Comparison of ENCODE assay signal across 22 cellular contexts in genomic region chr22:41915783-41916493, GRCh38. TPM values are rescaled to one million over a fixed set of nuclear protein-coding genes. Genes with fewer than 3 reads are reported as not detected.
A peak's percentile ranks its signal among the peaks of the same experiment; 100 is the strongest.
DNase-seq lines count a peak whose midpoint lies in the region; ATAC-seq, FAIRE-seq and TF ChIP-seq lines count a peak whose summit lies in the region.
"Had no signal": no experiment of that assay in that cellular context is flagged by ENCODE, and none has a peak within 500 bp of the region (broad histone marks: within the 10 kb centered on the region; RNA-seq: fewer than 3 reads in every experiment).

No MANE protein-coding gene starts in this region.

- H3K27ac ChIP-seq in H9 (ENCODE audit: insufficient read length, low read depth, low read length) (no peak overlapping the region), H1 (ENCODE audit: low read depth, low read length) (no peak overlapping the region)
- H3K27ac ChIP-seq: esophagus muscularis mucosa, hepatocyte, neutrophil, SK-N-MC had no signal

- H2AK5ac ChIP-seq in H9 (ENCODE audit: insufficient read length, low read length) (no peak overlapping the region), H1 (ENCODE audit: low read depth, low read length) (no peak overlapping the region)

- H3K23ac ChIP-seq in H9 (ENCODE audit: insufficient read length, low read depth, low read length) (no peak overlapping the region), H1 (ENCODE audit: insufficient read length) (no peak overlapping the region)

- no peaks in the 10 kb centered on the region for H3K79me2 ChIP-seq in H9 (ENCODE audit: insufficient read depth, low read length)
- H3K79me2 ChIP-seq in H1 (ENCODE audit: control insufficient read depth in 1 of 2, insufficient read depth in 2 of 2, low read length in 2 of 2): no peaks in the 10 kb centered on the region
- H3K79me2 ChIP-seq: hepatocyte had no signal

- H3K23me2 ChIP-seq in H9 (ENCODE audit: insufficient read length, low read depth, low read length, poor library complexity, severe bottlenecking): peaks cover 12% of the 10 kb centered on the region
- H3K23me2 ChIP-seq in H1 (ENCODE audit: low read depth, low read length): peaks cover 12% of the 10 kb centered on the region; the same call in 1 of the 2 replicates

- peaks cover 49% of the 10 kb centered on the region for H3K27me3 Mint-ChIP-seq in T-helper 2 cell treated with Interferon-gamma antibody and Interleukin-4, amounts not matched to agents 5 μg/mL and 100 μg/mL, for 36 hours (ENCODE audit: low read depth)
- peaks cover 80% of the 10 kb centered on the region for H3K27me3 Mint-ChIP-seq in H9 (ENCODE audit: low read depth)
- H3K27me3 Mint-ChIP-seq in neural crest cell (ENCODE audit: low read depth): peaks cover 82% of the 10 kb centered on the region

- WGBS in H9 (ENCODE audit: extremely low coverage, insufficient read length, low lambda C conversion rate): no CpG with 5 or more reads among the region's 12 CpGs
- 29% methylated on average over 7 of the region's 12 CpGs; no CpG with 5 or more reads in 1 of the 2 experiments for WGBS in H1 (ENCODE audit: extremely low coverage in 1 of 2, insufficient coverage in 1 of 2, insufficient read length in 1 of 2, insufficient replicate concordance in 2 of 2, low coverage in 1 of 2, low lambda C conversion rate in 2 of 2, missing lambda C conversion rate in 1 of 2), 2 experiments

- H3K9me3 Mint-ChIP-seq in T-helper 2 cell treated with Interferon-gamma antibody and Interleukin-4, amounts not matched to agents 5 μg/mL and 100 μg/mL, for 36 hours: no peaks in the 10 kb centered on the region
- H3K9me3 Mint-ChIP-seq in H9 (no peaks in the 10 kb centered on the region; a peak in 2 of 5 replicates), neural crest cell (no peaks in the 10 kb centered on the region)

- FAIRE-seq in H1 (lab: Jason Lieb, UNC): no peak

- peaks cover 2% of the 10 kb centered on the region for H4K20me1 ChIP-seq in H9 (ENCODE audit: control insufficient read depth, insufficient read depth, insufficient read length)
- H4K20me1 ChIP-seq in H1 (replicated peaks in 1 of 2; ENCODE audit: control insufficient read depth in 1 of 2, insufficient read depth in 2 of 2, low read length in 2 of 2): peaks cover 13 to 24% of the 10 kb centered on the region in 2 experiments

- H3K27me3 ChIP-seq in H9 (ENCODE audit: insufficient read depth, low read length) (peaks cover 56% of the 10 kb centered on the region), H1 (replicated peaks in 1 of 4; ENCODE audit: control insufficient read depth in 3 of 4, extremely low read depth in 1 of 4, insufficient read depth in 3 of 4, low read length in 3 of 4) (peaks cover 62 to 98% (median 90%) of the 10 kb centered on the region in 4 experiments)

- CTCF ChIA-PET in H1 (lab: Charles Lee; ENCODE audit: partially characterized antibody): interaction anchor here (0.9 to 2.9 kb wide), 4 partner anchors 10 to 31 kb away, joined by 3 to 13 read pairs (median 8); partner anchors contain the start of gene CENPM

- TF ChIP-seq RAD21 in H1 (IDR thresholded peaks at IDR 0.05 in 1 of 2, conservative IDR thresholded peaks at IDR 0.05 in 1 of 2; ENCODE audit: low read depth in 2 of 2, low read length in 2 of 2): no peak

- H3K4me3 ChIP-seq in H1 (ENCODE audit: extremely low read depth in 1 of 4, insufficient read depth in 2 of 4, low read depth in 3 of 4, low read length in 4 of 4): peak overlapping the region; percentile 30 to 65 (median 40); a peak in 7 of 8 replicates

- H3K9me3 ChIP-seq in H9 (ENCODE audit: control insufficient read depth, low read depth, low read length) (no peaks in the 10 kb centered on the region), H1 (ENCODE audit: insufficient read depth in 2 of 2, low read depth in 1 of 2, low read length in 1 of 2) (no peaks in the 10 kb centered on the region; a peak in 1 of 4 replicates)
- H3K9me3 ChIP-seq: esophagus muscularis mucosa, neutrophil had no signal

- H3K4me1 ChIP-seq in H9 (ENCODE audit: insufficient read depth, low read length): peaks cover 2% of the 10 kb centered on the region; the same call in 1 of the 2 replicates
- peaks cover 0 to 20% (median 14%) of the 10 kb centered on the region in 4 experiments; a peak in 6 of 7 replicates for H3K4me1 ChIP-seq in H1 (replicated peaks in 1 of 4; ENCODE audit: control insufficient read depth in 3 of 4, insufficient read depth in 4 of 4, low read length in 3 of 4)

- H3K79me1 ChIP-seq in H9 (ENCODE audit: insufficient read depth, low read depth, low read length, poor library complexity, severe bottlenecking): no peaks in the 10 kb centered on the region
- H3K79me1 ChIP-seq in H1 (ENCODE audit: low read depth, low read length): no peaks in the 10 kb centered on the region

- no peak overlapping the region for H3K9ac ChIP-seq in H9 (ENCODE audit: extremely low read depth, insufficient read length, low read length)
- no peak overlapping the region for H3K9ac ChIP-seq in H1 (replicated peaks in 1 of 4; ENCODE audit: extremely low read depth in 1 of 4, low read depth in 3 of 4, low read length in 3 of 4)

- H4K5ac ChIP-seq in H9 (ENCODE audit: insufficient read length, low read depth, low read length) (no peak overlapping the region), H1 (ENCODE audit: insufficient read length, low read depth, low read length) (no peak overlapping the region)

- TF ChIP-seq POLR2A in H1 (IDR thresholded peaks at IDR 0.05; ENCODE audit: control extremely low read depth in 1 of 2, low read depth in 2 of 2, low read length in 2 of 2): no peak

- H2BK5ac ChIP-seq in H9 (ENCODE audit: insufficient read length, low read length) (no peak overlapping the region), H1 (ENCODE audit: low read depth, low read length) (no peak overlapping the region)

- POLR2A ChIA-PET in H1 (lab: Charles Lee; ENCODE audit: partially characterized antibody): interaction anchor here (0.5 to 1.7 kb wide), 6 partner anchors 8 to 84 kb away, joined by 3 to 7 read pairs (median 4); partner anchors contain the start of gene CENPM

- no peak overlapping the region for H2BK20ac ChIP-seq in H9 (ENCODE audit: low read depth, low read length, poor library complexity, severe bottlenecking)
- no peak overlapping the region for H2BK20ac ChIP-seq in H1 (ENCODE audit: low read length)

- H2AFZ ChIP-seq in H9 (ENCODE audit: low read length): no peak overlapping the region
- no peak overlapping the region for H2AFZ ChIP-seq in H1 (ENCODE audit: low read length)

- peak overlapping the region; percentile 43 for H3K4me3 Mint-ChIP-seq in T-helper 2 cell treated with Interferon-gamma antibody and Interleukin-4, amounts not matched to agents 5 μg/mL and 100 μg/mL, for 36 hours
- H3K4me3 Mint-ChIP-seq in H9: peak overlapping the region; percentile 51 to 83
- peak overlapping the region; percentile 80 for H3K4me3 Mint-ChIP-seq in neural crest cell

- no peak overlapping the region for H3K56ac ChIP-seq in H9 (ENCODE audit: insufficient read length, low read depth, low read length)
- no peak overlapping the region for H3K56ac ChIP-seq in H1 (replicated peaks; ENCODE audit: insufficient read length, low read depth, low read length)

- TF ChIP-seq CTCF in H9 (conservative IDR thresholded peaks at IDR 0.05): no peak
- no peak for TF ChIP-seq CTCF in H1 (IDR thresholded peaks at IDR 0.05; ENCODE audit: control extremely low read depth in 1 of 3, insufficient read depth in 1 of 3, low read depth in 1 of 3, low read length in 3 of 3)
- no peak for TF ChIP-seq CTCF in neural crest cell (conservative IDR thresholded peaks at IDR 0.05)

- no peak overlapping the region for H3K18ac ChIP-seq in H9 (ENCODE audit: insufficient read length, low read depth, low read length)
- H3K18ac ChIP-seq in H1 (ENCODE audit: extremely low read depth, low read length): no peak overlapping the region; the same call in 1 of the 2 replicates

- no peak overlapping the region for H3K14ac ChIP-seq in H9 (ENCODE audit: insufficient read depth, low read length)
- no peak overlapping the region for H3K14ac ChIP-seq in H1 (ENCODE audit: insufficient read length)

- no peak for TF ChIP-seq EP300 in H1 (IDR thresholded peaks at IDR 0.05; ENCODE audit: borderline replicate concordance in 1 of 2, low read depth in 2 of 2, low read length in 2 of 2)

- DNase-seq in T-helper 2 cell treated with Interferon-gamma antibody and Interleukin-4, amounts not matched to agents 5 μg/mL and 100 μg/mL, for 36 hours (ENCODE audit: low spot score): no peak
- DNase-seq in T-helper 2 cell: no peak
- no peak for DNase-seq in H9
- no peak for DNase-seq in H1 (ENCODE audit: low read depth in 1 of 2, low spot score in 2 of 2)
- no peak for DNase-seq in neural crest cell (ENCODE audit: low read depth, low spot score)
- DNase-seq in MV-4-11 (lab: John Stamatoyannopoulos, UW): no peak
- DNase-seq in activated CD4-positive, CD25-positive, alpha-beta regulatory T cell treated with anti-CD3 and anti-CD28 coated beads, Interleukin-2, amount 50 U/mL, for 72 hours: no peak
- DNase-seq: activated CD8-positive, alpha-beta memory T cell treated with anti-CD3 and anti-CD28 coated beads, Interleukin-2, amount 50 U/mL, for 4 hours; cortex of kidney; GDM1; NCI-H1436 treated with DMSO at 0.1 percent for 48 hours; NCI-H226; stimulated activated CD4-positive, alpha-beta T cell treated with anti-CD3 and anti-CD28 coated beads, Interleukin-2, amount 100 ng/mL, for 48 hours had no signal

- H3K4me1 Mint-ChIP-seq in T-helper 2 cell treated with Interferon-gamma antibody and Interleukin-4, amounts not matched to agents 5 μg/mL and 100 μg/mL, for 36 hours (ENCODE audit: low read depth): peaks cover 12% of the 10 kb centered on the region
- peaks cover 7 to 27% of the 10 kb centered on the region in 2 experiments; a peak in 3 of 4 replicates for H3K4me1 Mint-ChIP-seq in H9
- peaks cover 3% of the 10 kb centered on the region for H3K4me1 Mint-ChIP-seq in neural crest cell

- H3K4me2 ChIP-seq in H9 (ENCODE audit: insufficient read depth, insufficient read length, low read length) (peak overlapping the region; percentile 45), H1 (ENCODE audit: insufficient read depth in 1 of 2, low read depth in 2 of 2, low read length in 2 of 2) (peak overlapping the region; percentile 68 to 95)

- H2BK12ac ChIP-seq in H9 (ENCODE audit: insufficient read length, low read depth, low read length) (no peak overlapping the region), H1 (ENCODE audit: low read depth, low read length) (peak overlapping the region; percentile 39; the same call in 1 of the 2 replicates)

- H4K91ac ChIP-seq in H9 (ENCODE audit: insufficient read length, low read depth, low read length): no peak overlapping the region
- H4K91ac ChIP-seq in H1 (replicated peaks; ENCODE audit: insufficient read length, low read length): no peak overlapping the region

- no peaks in the 10 kb centered on the region for H3K36me3 Mint-ChIP-seq in T-helper 2 cell treated with Interferon-gamma antibody and Interleukin-4, amounts not matched to agents 5 μg/mL and 100 μg/mL, for 36 hours (ENCODE audit: low read depth)
- no peaks in the 10 kb centered on the region; a peak in 2 of 7 replicates for H3K36me3 Mint-ChIP-seq in H9 (ENCODE audit: insufficient read depth in 1 of 3, low read depth in 3 of 3)
- H3K36me3 Mint-ChIP-seq in neural crest cell (ENCODE audit: low read depth): no peaks in the 10 kb centered on the region

- no peak overlapping the region for H3K4ac ChIP-seq in H9 (ENCODE audit: low read depth, low read length)
- no peak overlapping the region for H3K4ac ChIP-seq in H1 (replicated peaks; ENCODE audit: insufficient read length, low read depth, low read length)

- H2BK15ac ChIP-seq in H9 (ENCODE audit: low read depth, low read length) (no peak overlapping the region), H1 (ENCODE audit: low read length) (peak overlapping the region; percentile 95; the same call in 1 of the 2 replicates)

- H3K27ac Mint-ChIP-seq in T-helper 2 cell treated with Interferon-gamma antibody and Interleukin-4, amounts not matched to agents 5 μg/mL and 100 μg/mL, for 36 hours: no peak overlapping the region
- H3K27ac Mint-ChIP-seq in H9 (no peak overlapping the region), neural crest cell (ENCODE audit: unreplicated experiment) (no peak overlapping the region)

- H3T11ph ChIP-seq in H9 (ENCODE audit: low read length): no peak overlapping the region

- H3K36me3 ChIP-seq in H1 (ENCODE audit: control insufficient read depth in 2 of 4, insufficient read depth in 4 of 4, low read length in 3 of 4): peaks cover 0 to 9% (median 0%) of the 10 kb centered on the region in 4 experiments; a peak in 1 of 8 replicates
- H3K36me3 ChIP-seq: esophagus muscularis mucosa, neutrophil had no signal

- H2BK120ac ChIP-seq in H9 (ENCODE audit: low read depth, low read length, poor library complexity, severe bottlenecking) (no peak overlapping the region), H1 (replicated peaks; ENCODE audit: low read depth, low read length) (no peak overlapping the region)

- H4K8ac ChIP-seq in H9 (replicated peaks; ENCODE audit: insufficient read length, low read depth, low read length) (no peak overlapping the region), H1 (ENCODE audit: extremely low read depth, insufficient read depth, low read length) (no peak overlapping the region)

- ATAC-seq in HG03159 (IDR thresholded peaks at IDR 0.05; ENCODE audit: unreplicated experiment): no peak
- ATAC-seq: sciatic nerve had no signal

RNA-seq across cellular contexts. Expression of gene SHISA8, which starts 1.1 kb away (rescaled TPM):
- total RNA-seq in H9 (2021) (0.72 and 1.4 TPM in 2 replicates), neural crest cell (0.19 TPM in 1 of 2 replicates, not detected in the other)
- total RNA-seq in H1 (2021; fragmentation: NEBNext Ultra II Directional; extraction: Animal tissue kit (Norgen Biotek cat#: 25700)): 0.89 and 0.90 TPM in 2 replicates
- polyA plus RNA-seq in H1 (2011; rRNA removed): 0.14 and 0.35 TPM in 2 replicates
- 0.39 TPM for polyA plus RNA-seq in H1 (2011; cell fraction: cytosol; rRNA removed)
- 2.4 TPM for polyA plus RNA-seq in H1 (2011; cell fraction: nucleus; rRNA removed)
- 0.39 to 0.50 TPM in 2 of 4 replicates, not detected in the others for polyA plus RNA-seq in H1 (2012, experiment 1 of 2)
- not detected for polyA plus RNA-seq in H1 (2012, experiment 2 of 2)
- polyA plus RNA-seq in H1 (2013, experiment 1 of 2): 0.73 TPM
- 0.59 TPM for polyA plus RNA-seq in H1 (2013, experiment 2 of 2)
- polyA minus RNA-seq in H1 (2011; rRNA and poly(A)+ RNA removed): not detected in 2 replicates
- not detected for polyA minus RNA-seq in H1 (2011; cell fraction: cytosol; rRNA and poly(A)+ RNA removed)
- 0.70 TPM for polyA minus RNA-seq in H1 (2011; cell fraction: nucleus; rRNA and poly(A)+ RNA removed)
- total RNA-seq: A172, hepatocyte, liver, urinary bladder had no signal
- polyA plus RNA-seq: liver, urinary bladder had no signal

RNA-seq across cellular contexts. Expression of gene TNFRSF13C, which starts 10.7 kb away (rescaled TPM):
- 1.6 and 1.9 TPM in 2 replicates for total RNA-seq in H9 (2021)
- total RNA-seq in H1 (2021; fragmentation: NEBNext Ultra II Directional; extraction: Animal tissue kit (Norgen Biotek cat#: 25700)): 1.8 and 2.0 TPM in 2 replicates
- polyA plus RNA-seq in H1 (2011; rRNA removed): 1.4 TPM in 2 replicates
- polyA plus RNA-seq in H1 (2011; cell fraction: cytosol; rRNA removed): 1.00 TPM
- polyA plus RNA-seq in H1 (2011; cell fraction: nucleus; rRNA removed): 4.9 TPM
- polyA plus RNA-seq in H1 (2012, experiment 1 of 2): 1.0 to 1.8 TPM (median 1.3 TPM) in 4 replicates
- polyA plus RNA-seq in H1 (2012, experiment 2 of 2): 0.73 TPM
- 1.6 TPM for polyA plus RNA-seq in H1 (2013, experiment 1 of 2)
- polyA plus RNA-seq in H1 (2013, experiment 2 of 2): 1.6 TPM
- polyA minus RNA-seq in H1 (2011; rRNA and poly(A)+ RNA removed): 0.83 and 1.5 TPM in 2 replicates
- 1.2 TPM for polyA minus RNA-seq in H1 (2011; cell fraction: cytosol; rRNA and poly(A)+ RNA removed)
- polyA minus RNA-seq in H1 (2011; cell fraction: nucleus; rRNA and poly(A)+ RNA removed): 1.6 TPM
- 4.0 and 4.4 TPM in 2 replicates for total RNA-seq in neural crest cell

RNA-seq across cellular contexts. Expression of gene CENPM, which starts 31.0 kb away (rescaled TPM):
- total RNA-seq in H9 (2021): 36.5 and 37.2 TPM in 2 replicates
- total RNA-seq in H1 (2021; fragmentation: NEBNext Ultra II Directional; extraction: Animal tissue kit (Norgen Biotek cat#: 25700)): 30.0 and 32.0 TPM in 2 replicates
- 80.4 and 94.6 TPM in 2 replicates for polyA plus RNA-seq in H1 (2011; rRNA removed)
- 68.6 TPM for polyA plus RNA-seq in H1 (2011; cell fraction: cytosol; rRNA removed)
- 146 TPM for polyA plus RNA-seq in H1 (2011; cell fraction: nucleus; rRNA removed)
- polyA plus RNA-seq in H1 (2012, experiment 1 of 2): 22.9 to 58.2 TPM (median 53.9 TPM) in 4 replicates
- 81.1 TPM for polyA plus RNA-seq in H1 (2012, experiment 2 of 2)
- polyA plus RNA-seq in H1 (2013, experiment 1 of 2): 54.0 TPM
- 50.9 TPM for polyA plus RNA-seq in H1 (2013, experiment 2 of 2)
- polyA minus RNA-seq in H1 (2011; rRNA and poly(A)+ RNA removed): 43.8 and 44.6 TPM in 2 replicates
- polyA minus RNA-seq in H1 (2011; cell fraction: cytosol; rRNA and poly(A)+ RNA removed): 29.3 TPM
- polyA minus RNA-seq in H1 (2011; cell fraction: nucleus; rRNA and poly(A)+ RNA removed): 48.6 TPM
- total RNA-seq in neural crest cell: 47.3 and 48.9 TPM in 2 replicates
- total RNA-seq: esophagus muscularis mucosa, sciatic nerve had no signal

RNA-seq across cellular contexts. Expression of gene SEPTIN3, which starts 53.3 kb away (rescaled TPM):
- 32.4 and 33.3 TPM in 2 replicates for total RNA-seq in H9 (2021)
- 38.9 and 39.1 TPM in 2 replicates for total RNA-seq in H1 (2021; fragmentation: NEBNext Ultra II Directional; extraction: Animal tissue kit (Norgen Biotek cat#: 25700))
- polyA plus RNA-seq in H1 (2011; rRNA removed): 39.7 and 52.9 TPM in 2 replicates
- polyA plus RNA-seq in H1 (2011; cell fraction: cytosol; rRNA removed): 49.5 TPM
- 42.1 TPM for polyA plus RNA-seq in H1 (2011; cell fraction: nucleus; rRNA removed)
- polyA plus RNA-seq in H1 (2012, experiment 1 of 2): 45.3 to 51.2 TPM (median 49.0 TPM) in 4 replicates
- 25.0 TPM for polyA plus RNA-seq in H1 (2012, experiment 2 of 2)
- 20.4 TPM for polyA plus RNA-seq in H1 (2013, experiment 1 of 2)
- polyA plus RNA-seq in H1 (2013, experiment 2 of 2): 21.2 TPM
- 66.0 and 66.2 TPM in 2 replicates for polyA minus RNA-seq in H1 (2011; rRNA and poly(A)+ RNA removed)
- polyA minus RNA-seq in H1 (2011; cell fraction: cytosol; rRNA and poly(A)+ RNA removed): 28.8 TPM
- 22.9 TPM for polyA minus RNA-seq in H1 (2011; cell fraction: nucleus; rRNA and poly(A)+ RNA removed)
- total RNA-seq in neural crest cell: 71.5 and 75.0 TPM in 2 replicates
